In the genomic region with DNA sequence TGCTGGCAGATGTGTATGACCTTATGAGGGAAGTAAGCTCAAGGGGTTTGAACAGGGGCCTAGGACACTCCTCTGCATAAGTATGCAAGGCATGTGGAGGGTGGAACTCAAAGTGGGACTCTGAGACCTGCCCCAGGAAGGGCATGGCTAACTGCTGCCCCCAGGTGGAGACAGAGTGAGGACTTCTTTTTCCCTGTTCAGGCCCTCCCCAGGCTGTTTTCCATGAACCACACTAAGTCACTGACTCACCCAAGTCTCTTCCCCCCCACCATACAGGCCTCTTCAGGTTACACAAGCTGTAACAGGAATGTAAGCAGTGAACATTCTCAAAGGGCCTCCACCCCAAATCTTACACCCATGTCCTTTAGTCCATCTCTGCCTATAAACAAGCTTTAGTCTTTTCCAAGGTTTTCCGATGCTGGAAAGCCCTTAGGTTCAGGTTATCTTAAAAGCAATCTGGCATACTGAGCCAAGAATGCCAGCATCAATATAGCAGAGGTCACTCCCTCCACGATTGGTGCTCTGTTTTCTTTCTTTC, we compare ENCODE assay signal across 8 cellular contexts. TPM values are rescaled to one million over a fixed set of nuclear protein-coding genes. Genes with fewer than 3 reads are reported as not detected.
DNase-seq lines count a peak whose midpoint lies in the region; ATAC-seq, FAIRE-seq and TF ChIP-seq lines count a peak whose summit lies in the region.

No MANE protein-coding gene starts in this region.

- TF ChIP-seq POLR2A in gastroesophageal sphincter (IDR thresholded peaks at IDR 0.05) (no peak), ovary (IDR thresholded peaks at IDR 0.05) (no peak), uterus (IDR thresholded peaks at IDR 0.05) (no peak)

- in situ Hi-C loops in HAP-1 (cut with MboI; ENCODE audit: low sequenced_read_pairs): no loop called here

- DNase-seq in AML-193 (lab: John Stamatoyannopoulos, UW): peak; percentile 74 to 81
- peak; percentile 69 to 88 for DNase-seq in HAP-1 (ENCODE audit: low spot score in 2 of 2)
- peak; percentile 88 for DNase-seq in RCC 7860 (ENCODE audit: low spot score)
- peak; percentile 92 for DNase-seq in activated effector memory CD4-positive, alpha-beta T cell treated with anti-CD3 and anti-CD28 coated beads, Interleukin-2, amount 50 U/mL, for 16 hours
- peak; percentile 81 to 94 (median 87) for DNase-seq in ovary
- DNase-seq in uterus: peak; percentile 92 to 96

- H3K27ac ChIP-seq in gastroesophageal sphincter: peak overlapping the region; percentile 82 to 95 (median 94)
- H3K27ac ChIP-seq in ovary: peak overlapping the region; percentile 33 to 41
- H3K27ac ChIP-seq in uterus: peak overlapping the region; percentile 90 to 92

- intact Hi-C loops in ovary (cut with DNase I) (no loop called here), uterus (cut with DNase I; ENCODE audit: low total_unique reads) (no loop called here)

- WGBS in gastroesophageal sphincter (ENCODE audit: low coverage in 1 of 2), 2 donors: 17 to 25% methylated on average over 2 of the region's 2 CpGs
- WGBS in ovary, 3 donors: 10 to 11% (median 10%) methylated on average over 2 of the region's 2 CpGs

- peak in 3 of 4 experiments; percentile 92 to 94 (median 93) for TF ChIP-seq CTCF in gastroesophageal sphincter (IDR thresholded peaks at IDR 0.05)
- peak; percentile 53 to 90 (median 72) for TF ChIP-seq CTCF in ovary (IDR thresholded peaks at IDR 0.05)
- peak; percentile 87 to 91 (median 90) for TF ChIP-seq CTCF in uterus (IDR thresholded peaks at IDR 0.05)

- peaks cover 89% of the 10 kb centered on the region for H3K36me3 ChIP-seq in HAP-1 (replicated peaks)
- peaks cover 0 to 65% of the 10 kb centered on the region in 2 donors for H3K36me3 ChIP-seq in gastroesophageal sphincter
- H3K36me3 ChIP-seq in ovary: no peaks in the 10 kb centered on the region
- H3K36me3 ChIP-seq in uterus: no peaks in the 10 kb centered on the region

- H3K27me3 ChIP-seq in HAP-1 (ENCODE audit: low read depth) (no peaks in the 10 kb centered on the region), gastroesophageal sphincter (no peaks in the 10 kb centered on the region), ovary (no peaks in the 10 kb centered on the region), uterus (no peaks in the 10 kb centered on the region)

- TF ChIP-seq EP300 in gastroesophageal sphincter (IDR thresholded peaks at IDR 0.05) (no peak), ovary (IDR thresholded peaks at IDR 0.05) (no peak)

- H3K4me3 ChIP-seq in HAP-1 (no peak overlapping the region), gastroesophageal sphincter (peak overlapping the region in 1 of 2 donors; percentile 4), ovary (no peak overlapping the region), uterus (no peak overlapping the region)

- H3K9me3 ChIP-seq in HAP-1 (no peaks in the 10 kb centered on the region), gastroesophageal sphincter (no peaks in the 10 kb centered on the region), ovary (no peaks in the 10 kb centered on the region), uterus (no peaks in the 10 kb centered on the region)

- peaks cover 3% of the 10 kb centered on the region for H3K4me1 ChIP-seq in HAP-1
- H3K4me1 ChIP-seq in gastroesophageal sphincter: peaks cover 3 to 71% (median 26%) of the 10 kb centered on the region in 3 donors
- peaks cover 14% of the 10 kb centered on the region for H3K4me1 ChIP-seq in ovary (ENCODE audit: insufficient read depth)
- H3K4me1 ChIP-seq in uterus: peaks cover 12 to 14% of the 10 kb centered on the region in 2 donors

- peak; percentile 75 for FAIRE-seq in RCC 7860 (lab: Jason Lieb, UNC)

- peak; percentile 89 for ATAC-seq in gastroesophageal sphincter
- no peak for ATAC-seq in HG02884 (IDR thresholded peaks at IDR 0.05; ENCODE audit: unreplicated experiment)

RNA-seq across cellular contexts. Expression of a gene that starts 13.1 kb away (rescaled TPM):
- 1,000 to 10,000 TPM; 1,070 to 1,712 (median 1,374) TPM for total RNA-seq in gastroesophageal sphincter
- 1,000 to 10,000 TPM; 2,147 to 3,018 (median 2,446) TPM for total RNA-seq in ovary
- polyA plus RNA-seq in ovary: 1,000 to 10,000 TPM; 2,476 to 3,023 TPM
- 1,000 to 10,000 TPM; 1,301 to 1,426 (median 1,363) TPM for total RNA-seq in uterus

RNA-seq across cellular contexts. Expression of a gene that starts 14.0 kb away (rescaled TPM):
- total RNA-seq in gastroesophageal sphincter (1,000 to 10,000 TPM; 1,348 to 2,181 (median 1,745) TPM), ovary (100 to 1,000 TPM; 353 to 699 (median 607) TPM), uterus (1,000 to 10,000 TPM in 1 of 4 donors, 100 to 1,000 TPM in 3; 452 to 1,353 (median 779) TPM)
- 100 to 1,000 TPM; 114 to 376 TPM for polyA plus RNA-seq in ovary

RNA-seq across cellular contexts. Expression of a gene that starts 30.7 kb away (rescaled TPM):
- total RNA-seq in gastroesophageal sphincter: 1 to 10 TPM; 3.8 to 9.6 (median 7.6) TPM
- total RNA-seq in ovary: 10 to 100 TPM in 5 of 7 donors, 1 to 10 TPM in 2; 6.9 to 27.3 (median 21.1) TPM
- polyA plus RNA-seq in ovary: 10 to 100 TPM in 1 of 2 donors, 1 to 10 TPM in 1; 5.9 to 18.3 TPM
- 10 to 100 TPM in 1 of 4 donors, 1 to 10 TPM in 3; 7.1 to 19.3 (median 8.6) TPM for total RNA-seq in uterus

RNA-seq across cellular contexts. Expression of a gene that starts 41.0 kb away (rescaled TPM):
- total RNA-seq in gastroesophageal sphincter (10 to 100 TPM; 67.9 to 88.7 (median 85.6) TPM), ovary (100 to 1,000 TPM in 3 of 7 donors, 10 to 100 TPM in 4; 41.5 to 130 (median 89.8) TPM), uterus (100 to 1,000 TPM in 2 of 4 donors, 10 to 100 TPM in 2; 37.9 to 120 (median 78.2) TPM)
- polyA plus RNA-seq in ovary: 10 to 100 TPM; 54.2 to 90.4 TPM

RNA-seq across cellular contexts. Expression of a gene that starts 51.9 kb away (rescaled TPM):
- total RNA-seq in gastroesophageal sphincter (10 to 100 TPM; 25.4 to 36.7 (median 31.9) TPM), ovary (100 to 1,000 TPM in 3 of 7 donors, 10 to 100 TPM in 4; 38.1 to 138 (median 96.0) TPM), uterus (100 to 1,000 TPM in 1 of 4 donors, 10 to 100 TPM in 3; 17.9 to 126 (median 36.8) TPM)
- polyA plus RNA-seq in ovary: 10 to 100 TPM; 29.9 to 59.1 TPM

Comparison
In these comparisons a context has a peak if more than half of its experiments do, and no peak if none do; other contexts are left out.
1. H3K27ac ChIP-seq: peak in every context shown above with its lines; median percentile 94 in gastroesophageal sphincter; 91 in uterus; 37 in ovary.